Comparison of ENCODE assay signal across 9 cellular contexts in genomic region chr17:47850692-47851573, GRCh38. TPM values are rescaled to one million over a fixed set of nuclear protein-coding genes. Genes with fewer than 3 reads are reported as not detected.
DNase-seq lines count a peak whose midpoint lies in the region; ATAC-seq, FAIRE-seq and TF ChIP-seq lines count a peak whose summit lies in the region.
"Had no signal": no experiment of that assay in that cellular context is flagged by ENCODE, and none has a peak within 500 bp of the region (broad histone marks: within the 10 kb centered on the region; RNA-seq: fewer than 3 reads in every experiment).

SP6 (minus strand) TSS chr17:47851163; CDS start chr17:47848429, 2,734 bp downstream.

- peaks cover 99% of the 10 kb centered on the region for H3K27me3 Mint-ChIP-seq in nephron (ENCODE audit: low read depth)
- peaks cover 98% of the 10 kb centered on the region for H3K27me3 Mint-ChIP-seq in stimulated activated naive CD8-positive, alpha-beta T cell treated with anti-CD3 and anti-CD28 coated beads, Interleukin-15, amount 100 ng/mL, for 72 hours

- peak; percentile 90 for ATAC-seq in esophagus mucosa
- peak; percentile 89 for ATAC-seq in stimulated activated naive CD8-positive, alpha-beta T cell treated with anti-CD3 and anti-CD28 coated beads, Interleukin-15, amount 100 ng/mL, for 72 hours
- ATAC-seq in GM21423 (IDR thresholded peaks at IDR 0.05; ENCODE audit: unreplicated experiment) = no peak
- ATAC-seq in GM18858 (IDR thresholded peaks at IDR 0.05; ENCODE audit: unreplicated experiment) = no peak

- H3K27ac Mint-ChIP-seq in nephron = no peak within 1 kb of the TSS
- H3K27ac Mint-ChIP-seq in stimulated activated naive CD8-positive, alpha-beta T cell treated with anti-CD3 and anti-CD28 coated beads, Interleukin-15, amount 100 ng/mL, for 72 hours = no peak within 1 kb of the TSS

- H3K4me3 Mint-ChIP-seq in nephron = peak within 1 kb of the TSS; percentile 72 to 80 (median 79)
- H3K4me3 Mint-ChIP-seq in stimulated activated naive CD8-positive, alpha-beta T cell treated with anti-CD3 and anti-CD28 coated beads, Interleukin-15, amount 100 ng/mL, for 72 hours = peak within 1 kb of the TSS; percentile 70 to 80

- H3K9me3 Mint-ChIP-seq in nephron = no peaks in the 10 kb centered on the region
- H3K9me3 Mint-ChIP-seq in stimulated activated naive CD8-positive, alpha-beta T cell treated with anti-CD3 and anti-CD28 coated beads, Interleukin-15, amount 100 ng/mL, for 72 hours = no peaks in the 10 kb centered on the region

- H3K36me3 Mint-ChIP-seq in nephron (ENCODE audit: low read depth) = no peaks in the 10 kb centered on the region

- no peak for TF ChIP-seq CTCF in nephron (IDR thresholded peaks at IDR 0.05; ENCODE audit: unreplicated experiment in 3 of 3)

- peak; percentile 80 for TF ChIP-seq POLR2A in H54 (IDR thresholded peaks at IDR 0.05; ENCODE audit: low read depth, low read length)

- peak; percentile 98 for DNase-seq in H54 (ENCODE audit: insufficient read length, low spot score)
- peak; percentile 94 for DNase-seq in NCI-H510A (lab: John Stamatoyannopoulos, UW)
- peak; percentile 57 for DNase-seq in activated T-cell treated with anti-CD3 and anti-CD28 coated beads for 24 hours (ENCODE audit: low read depth)
- peak; percentile 66 to 69 for DNase-seq in stimulated activated naive CD8-positive, alpha-beta T cell treated with anti-CD3 and anti-CD28 coated beads, Interleukin-15, amount 100 ng/mL, for 72 hours

- FAIRE-seq in H54 (lab: Jason Lieb, UNC) = no peak

- peaks cover 23% of the 10 kb centered on the region for H3K4me1 Mint-ChIP-seq in nephron
- H3K4me1 Mint-ChIP-seq in stimulated activated naive CD8-positive, alpha-beta T cell treated with anti-CD3 and anti-CD28 coated beads, Interleukin-15, amount 100 ng/mL, for 72 hours = peaks cover 55% of the 10 kb centered on the region

RNA-seq across cellular contexts. Expression of gene SP6, which starts in this region (rescaled TPM):
- total RNA-seq in esophagus mucosa = 5.9 TPM
- total RNA-seq: T-helper 2 cell treated with Interferon-gamma antibody and Interleukin-4, amounts not matched to agents 100 ng/mL and 5 ng/mL, for 36 hours had no signal

Comparison
In these comparisons a context has a peak if more than half of its experiments do, and no peak if none do; other contexts are left out.
1. ATAC-seq: peak in esophagus mucosa (single experiment) and stimulated activated naive CD8-positive, alpha-beta T cell treated with anti-CD3 and anti-CD28 coated beads, Interleukin-15, amount 100 ng/mL, for 72 hours (single experiment); none in GM21423 (single experiment) and GM18858 (single experiment).
2. Peak in every context shown above with its lines, with median percentiles within 50 percentile points of each other: DNase-seq.